In the genomic region with DNA sequence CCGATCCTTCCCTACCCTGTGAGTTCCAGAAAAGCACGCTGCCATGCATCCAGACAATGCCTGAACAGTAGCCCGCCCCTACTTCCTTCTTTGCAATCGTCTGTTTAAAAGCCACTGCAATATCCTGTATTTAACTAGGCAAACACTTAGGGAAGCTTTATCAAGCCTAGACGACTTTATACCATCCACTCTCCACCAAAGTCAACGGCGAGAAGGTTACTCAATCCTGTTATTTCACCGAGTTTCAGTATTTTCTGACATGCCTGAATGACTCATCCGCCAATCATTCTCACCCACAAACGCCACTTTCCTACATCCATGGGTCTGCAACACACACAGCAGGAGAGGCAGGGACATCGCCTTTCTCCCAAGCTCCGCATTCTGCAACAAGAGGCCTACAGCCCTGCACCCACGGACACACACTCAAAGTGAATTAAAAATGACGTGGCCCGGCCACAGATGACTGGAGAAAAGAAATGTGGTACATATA, we compare ENCODE assay signal across 8 cellular contexts. TPM values are rescaled to one million over a fixed set of nuclear protein-coding genes. Genes with fewer than 3 reads are reported as not detected.
A peak's percentile ranks its signal among the peaks of the same experiment; 100 is the strongest.
DNase-seq lines count a peak whose midpoint lies in the region; ATAC-seq and TF ChIP-seq lines count a peak whose summit lies in the region.

No MANE protein-coding gene starts in this region.

- POLR2A ChIA-PET in activated CD4-positive, alpha-beta T cell treated with anti-CD3 and anti-CD28 coated beads, Interleukin-2, amount 10 ng/mL, durations not matched to agents 7 days and 5 days (lab: Charles Lee): no interaction called here
- POLR2A ChIA-PET in PC-3 (lab: Charles Lee; ENCODE audit: unreplicated experiment): no interaction called here

- no peaks in the 10 kb centered on the region for H3K36me3 Mint-ChIP-seq in activated CD4-positive, alpha-beta T cell treated with anti-CD3 and anti-CD28 coated beads, Interleukin-2, amount 10 ng/mL, durations not matched to agents 7 days and 5 days (ENCODE audit: low read depth)

- peak overlapping the region; percentile 66 for H3K4me2 ChIP-seq in PC-3 (ENCODE audit: low read length)

- H3K9me3 ChIP-seq in PC-3 (ENCODE audit: low read length): no peaks in the 10 kb centered on the region

- H3K27ac ChIP-seq in PC-3 (ENCODE audit: low read length): peak overlapping the region; percentile 90

- H3K4me3 ChIP-seq in PC-3 (ENCODE audit: low read length) (no peak overlapping the region), epithelial cell of proximal tubule (ENCODE audit: low read depth, low read length) (no peak overlapping the region)

- peak; percentile 21 for DNase-seq in activated CD4-positive, alpha-beta T cell treated with anti-CD3 and anti-CD28 coated beads for 48 hours
- no peak for DNase-seq in activated CD4-positive, alpha-beta T cell treated with anti-CD3 and anti-CD28 coated beads, Interleukin-2, amount 10 ng/mL, durations not matched to agents 7 days and 5 days
- DNase-seq in PC-3: peak; percentile 94
- peak; percentile 85 for DNase-seq in epithelial cell of proximal tubule (ENCODE audit: low read depth)
- no peak for DNase-seq in stimulated activated naive CD8-positive, alpha-beta T cell treated with anti-CD3 and anti-CD28 coated beads, Interleukin-15, amount 100 ng/mL, for 72 hours
- no peak for DNase-seq in erythroblast (lab: John Stamatoyannopoulos, UW)
- no peak for DNase-seq in cerebellar cortex (ENCODE audit: low spot score)

- TF ChIP-seq POLR2A in erythroblast (IDR thresholded peaks at IDR 0.05; ENCODE audit: low read length): no peak

- peaks cover 68% of the 10 kb centered on the region for H3K79me2 ChIP-seq in PC-3 (ENCODE audit: low read length)

- H3K4me1 ChIP-seq in PC-3 (ENCODE audit: insufficient read depth, low read length): peaks cover 53% of the 10 kb centered on the region

- H3K4me3 Mint-ChIP-seq in activated CD4-positive, alpha-beta T cell treated with anti-CD3 and anti-CD28 coated beads, Interleukin-2, amount 10 ng/mL, durations not matched to agents 7 days and 5 days: no peak overlapping the region
- no peak overlapping the region for H3K4me3 Mint-ChIP-seq in stimulated activated naive CD8-positive, alpha-beta T cell treated with anti-CD3 and anti-CD28 coated beads, Interleukin-15, amount 100 ng/mL, for 72 hours

- H3F3A ChIP-seq in PC-3 (ENCODE audit: low read length, unreplicated experiment): no peaks in the 10 kb centered on the region

- intact Hi-C loops in PC-3 (cut with micrococcal nuclease): no loop called here

- H3K4me1 Mint-ChIP-seq in activated CD4-positive, alpha-beta T cell treated with anti-CD3 and anti-CD28 coated beads, Interleukin-2, amount 10 ng/mL, durations not matched to agents 7 days and 5 days: no peaks in the 10 kb centered on the region
- H3K4me1 Mint-ChIP-seq in stimulated activated naive CD8-positive, alpha-beta T cell treated with anti-CD3 and anti-CD28 coated beads, Interleukin-15, amount 100 ng/mL, for 72 hours: peaks cover 9% of the 10 kb centered on the region

- no peak overlapping the region for H3K27ac Mint-ChIP-seq in activated CD4-positive, alpha-beta T cell treated with anti-CD3 and anti-CD28 coated beads, Interleukin-2, amount 10 ng/mL, durations not matched to agents 7 days and 5 days
- peak overlapping the region; percentile 1 to 59 for H3K27ac Mint-ChIP-seq in stimulated activated naive CD8-positive, alpha-beta T cell treated with anti-CD3 and anti-CD28 coated beads, Interleukin-15, amount 100 ng/mL, for 72 hours

- H4K20me1 ChIP-seq in PC-3 (ENCODE audit: low read length): 0 out of 2 replicates have a peak, but pooled peaks cover 3% of the 10 kb centered on the region

- no TSS peak for BruUV-seq in PC-3 (replicated peaks; lab: Mats Ljungman, UMichigan)

- ATAC-seq in PC-3: peak; percentile 80
- peak; percentile 60 for ATAC-seq in stimulated activated naive CD8-positive, alpha-beta T cell treated with anti-CD3 and anti-CD28 coated beads, Interleukin-15, amount 100 ng/mL, for 72 hours
- no peak for ATAC-seq in HG03045 (IDR thresholded peaks at IDR 0.05; ENCODE audit: unreplicated experiment)

- H3K9ac ChIP-seq in PC-3 (ENCODE audit: low read length): peak overlapping the region; percentile 42

- no peaks in the 10 kb centered on the region for H3K9me3 Mint-ChIP-seq in activated CD4-positive, alpha-beta T cell treated with anti-CD3 and anti-CD28 coated beads, Interleukin-2, amount 10 ng/mL, durations not matched to agents 7 days and 5 days
- H3K9me3 Mint-ChIP-seq in stimulated activated naive CD8-positive, alpha-beta T cell treated with anti-CD3 and anti-CD28 coated beads, Interleukin-15, amount 100 ng/mL, for 72 hours: no peaks in the 10 kb centered on the region

- no peaks in the 10 kb centered on the region for H3K27me3 ChIP-seq in PC-3 (ENCODE audit: low read length)

- H3K27me3 Mint-ChIP-seq in activated CD4-positive, alpha-beta T cell treated with anti-CD3 and anti-CD28 coated beads, Interleukin-2, amount 10 ng/mL, durations not matched to agents 7 days and 5 days: peaks cover 2% of the 10 kb centered on the region
- H3K27me3 Mint-ChIP-seq in stimulated activated naive CD8-positive, alpha-beta T cell treated with anti-CD3 and anti-CD28 coated beads, Interleukin-15, amount 100 ng/mL, for 72 hours: peaks cover 25% of the 10 kb centered on the region

- no peaks in the 10 kb centered on the region for H3K9me2 ChIP-seq in PC-3 (replicated peaks; ENCODE audit: low read length)

- TF ChIP-seq CTCF in PC-3 (conservative IDR thresholded peaks at IDR 0.05; ENCODE audit: low read depth, low read length): no peak
- no peak for TF ChIP-seq CTCF in epithelial cell of proximal tubule (conservative IDR thresholded peaks at IDR 0.05; ENCODE audit: low read depth, low read length)

- CTCF ChIA-PET in activated CD4-positive, alpha-beta T cell treated with anti-CD3 and anti-CD28 coated beads, Interleukin-2, amount 10 ng/mL, durations not matched to agents 7 days and 5 days (lab: Charles Lee): no interaction called here
- CTCF ChIA-PET in PC-3 (lab: Charles Lee): interaction anchor here (0.6 kb wide), 2 partner anchors 124 to 126 kb away, joined by 3 to 4 read pairs; no protein-coding TSS in a partner anchor

- no peak overlapping the region for H2AFZ ChIP-seq in PC-3 (ENCODE audit: low read length)

- H3K36me3 ChIP-seq in PC-3 (ENCODE audit: low read depth, low read length): no peaks in the 10 kb centered on the region

RNA-seq across cellular contexts. Expression of gene CELSR1, which starts 9.3 kb away (rescaled TPM):
- total RNA-seq in activated CD4-positive, alpha-beta T cell treated with anti-CD3 and anti-CD28 coated beads, Interleukin-2, amount 10 ng/mL, durations not matched to agents 7 days and 5 days: under 1 TPM; 0.20 to 0.23 TPM
- total RNA-seq in PC-3 (2014; rRNA removed): 14.2 and 19.3 TPM in 2 replicates
- total RNA-seq in epithelial cell of proximal tubule: 33.7 and 85.0 TPM in 2 replicates

Comparison
In these comparisons a context has a peak if more than half of its experiments do, and no peak if none do; other contexts are left out.
1. DNase-seq: peak in activated CD4-positive, alpha-beta T cell treated with anti-CD3 and anti-CD28 coated beads for 48 hours (single experiment), PC-3 (single experiment) and epithelial cell of proximal tubule (single experiment); none in activated CD4-positive, alpha-beta T cell treated with anti-CD3 and anti-CD28 coated beads, Interleukin-2, amount 10 ng/mL, durations not matched to agents 7 days and 5 days (single experiment), stimulated activated naive CD8-positive, alpha-beta T cell treated with anti-CD3 and anti-CD28 coated beads, Interleukin-15, amount 100 ng/mL, for 72 hours (0 of 2), erythroblast (0 of 2) and cerebellar cortex (single experiment).
2. RNA of gene CELSR1, which starts 9.3 kb away (total RNA-seq): 33.7 to 85.0 TPM in epithelial cell of proximal tubule and 14.2 to 19.3 TPM in PC-3; 0.20 to 0.23 TPM in activated CD4-positive, alpha-beta T cell treated with anti-CD3 and anti-CD28 coated beads, Interleukin-2, amount 10 ng/mL, durations not matched to agents 7 days and 5 days; every median in the first group is over 10 times any median in the second.